Comparison of ENCODE assay signal across 1 cellular context in the genomic region with DNA sequence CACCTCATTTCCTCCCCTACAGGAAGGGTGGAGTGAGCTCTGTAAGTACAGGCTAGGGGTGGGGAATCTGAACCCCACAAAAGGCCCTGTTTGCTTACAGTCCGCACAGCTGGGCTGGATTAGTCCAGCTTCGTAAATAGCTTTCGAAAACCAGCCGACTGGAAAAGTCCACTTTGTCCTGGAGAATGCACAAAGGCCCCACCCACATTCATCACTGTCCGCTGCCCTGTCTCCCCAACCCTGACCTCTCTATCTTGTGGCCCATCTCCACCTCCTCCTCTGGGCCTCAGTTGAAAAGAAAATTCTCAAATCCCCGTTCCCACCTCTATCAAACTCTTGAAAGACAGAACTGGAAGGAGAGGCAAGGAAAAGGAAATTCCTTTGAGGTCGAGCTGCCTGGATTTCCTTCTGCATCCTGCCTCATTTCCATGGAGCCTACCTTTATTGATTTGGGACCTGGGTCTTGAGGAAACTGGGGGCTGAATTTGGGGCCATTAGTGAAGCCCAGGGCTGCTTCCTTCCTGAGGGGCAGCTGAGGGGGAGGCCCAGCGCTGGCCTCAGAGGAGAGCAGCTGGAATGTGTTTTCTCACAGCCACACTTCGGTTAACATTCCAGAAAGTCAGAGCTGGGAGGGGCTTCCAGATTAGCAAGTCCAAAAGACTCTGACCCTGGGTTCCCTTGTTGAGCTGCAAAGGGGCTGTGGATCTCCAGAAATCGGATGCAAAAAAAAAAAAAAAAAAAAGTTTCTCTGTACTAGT.
TF ChIP-seq lines count a peak whose summit lies in the region.

No MANE protein-coding gene starts in this region.

TF ChIP-seq in HepG2, 621 proteins besides CTCF, POLR2A, EP300 and RAD21 (continued from another document and continues in another):
- TF ChIP-seq, protein P1, sequence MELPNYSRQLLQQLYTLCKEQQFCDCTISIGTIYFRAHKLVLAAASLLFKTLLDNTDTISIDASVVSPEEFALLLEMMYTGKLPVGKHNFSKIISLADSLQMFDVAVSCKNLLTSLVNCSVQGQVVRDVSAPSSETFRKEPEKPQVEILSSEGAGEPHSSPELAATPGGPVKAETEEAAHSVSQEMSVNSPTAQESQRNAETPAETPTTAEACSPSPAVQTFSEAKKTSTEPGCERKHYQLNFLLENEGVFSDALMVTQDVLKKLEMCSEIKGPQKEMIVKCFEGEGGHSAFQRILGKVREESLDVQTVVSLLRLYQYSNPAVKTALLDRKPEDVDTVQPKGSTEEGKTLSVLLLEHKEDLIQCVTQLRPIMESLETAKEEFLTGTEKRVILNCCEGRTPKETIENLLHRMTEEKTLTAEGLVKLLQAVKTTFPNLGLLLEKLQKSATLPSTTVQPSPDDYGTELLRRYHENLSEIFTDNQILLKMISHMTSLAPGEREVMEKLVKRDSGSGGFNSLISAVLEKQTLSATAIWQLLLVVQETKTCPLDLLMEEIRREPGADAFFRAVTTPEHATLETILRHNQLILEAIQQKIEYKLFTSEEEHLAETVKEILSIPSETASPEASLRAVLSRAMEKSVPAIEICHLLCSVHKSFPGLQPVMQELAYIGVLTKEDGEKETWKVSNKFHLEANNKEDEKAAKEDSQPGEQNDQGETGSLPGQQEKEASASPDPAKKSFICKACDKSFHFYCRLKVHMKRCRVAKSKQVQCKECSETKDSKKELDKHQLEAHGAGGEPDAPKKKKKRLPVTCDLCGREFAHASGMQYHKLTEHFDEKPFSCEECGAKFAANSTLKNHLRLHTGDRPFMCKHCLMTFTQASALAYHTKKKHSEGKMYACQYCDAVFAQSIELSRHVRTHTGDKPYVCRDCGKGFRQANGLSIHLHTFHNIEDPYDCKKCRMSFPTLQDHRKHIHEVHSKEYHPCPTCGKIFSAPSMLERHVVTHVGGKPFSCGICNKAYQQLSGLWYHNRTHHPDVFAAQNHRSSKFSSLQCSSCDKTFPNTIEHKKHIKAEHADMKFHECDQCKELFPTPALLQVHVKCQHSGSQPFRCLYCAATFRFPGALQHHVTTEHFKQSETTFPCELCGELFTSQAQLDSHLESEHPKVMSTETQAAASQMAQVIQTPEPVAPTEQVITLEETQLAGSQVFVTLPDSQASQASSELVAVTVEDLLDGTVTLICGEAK (IDR thresholded peaks at IDR 0.05), result no peak
- TF ChIP-seq, protein P1 (CRISPR knock-in tag; IDR thresholded peaks at IDR 0.05), result peak; percentile 60; the same call in 1 of the 2 replicates
- TF ChIP-seq, protein P2, sequence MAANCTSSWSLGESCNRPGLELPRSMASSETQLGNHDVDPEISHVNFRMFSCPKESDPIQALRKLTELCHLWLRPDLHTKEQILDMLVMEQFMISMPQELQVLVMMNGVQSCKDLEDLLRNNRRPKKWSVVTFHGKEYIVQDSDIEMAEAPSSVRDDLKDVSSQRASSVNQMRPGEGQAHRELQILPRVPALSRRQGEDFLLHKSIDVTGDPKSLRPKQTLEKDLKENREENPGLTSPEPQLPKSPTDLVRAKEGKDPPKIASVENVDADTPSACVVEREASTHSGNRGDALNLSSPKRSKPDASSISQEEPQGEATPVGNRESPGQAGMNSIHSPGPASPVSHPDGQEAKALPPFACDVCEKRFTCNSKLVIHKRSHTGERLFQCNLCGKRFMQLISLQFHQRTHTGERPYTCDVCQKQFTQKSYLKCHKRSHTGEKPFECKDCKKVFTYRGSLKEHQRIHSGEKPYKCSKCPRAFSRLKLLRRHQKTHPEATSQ (CRISPR knock-in tag; IDR thresholded peaks at IDR 0.05; ENCODE audit: borderline replicate concordance), result no peak
- TF ChIP-seq THYN1 (CRISPR knock-in tag; IDR thresholded peaks at IDR 0.05; ENCODE audit: borderline replicate concordance, low read depth) (0 out of 2 replicates have a peak, but pooled peaks have one; percentile 10), ZNF343 (CRISPR knock-in tag; IDR thresholded peaks at IDR 0.05) (no peak), KLF11 (CRISPR knock-in tag; IDR thresholded peaks at IDR 0.05) (no peak), ARHGAP35 (CRISPR knock-in tag; IDR thresholded peaks at IDR 0.05; ENCODE audit: borderline replicate concordance) (no peak), HDAC1 (CRISPR knock-in tag; IDR thresholded peaks at IDR 0.05) (peak; percentile 39; the same call in 1 of the 2 replicates), KAT2B (IDR thresholded peaks at IDR 0.05; ENCODE audit: borderline replicate concordance, low read depth, low read length) (no peak), HDAC2 (CRISPR knock-in tag; IDR thresholded peaks at IDR 0.05) (peak; percentile 58), ETV5 (CRISPR knock-in tag; IDR thresholded peaks at IDR 0.05; ENCODE audit: borderline replicate concordance) (no peak; the same call in 1 of the 2 replicates), GATAD2A (CRISPR knock-in tag; IDR thresholded peaks at IDR 0.05) (peak; percentile 27), MAZ (IDR thresholded peaks at IDR 0.05; ENCODE audit: borderline replicate concordance, low read depth, low read length) (no peak), MAZ (CRISPR knock-in tag; IDR thresholded peaks at IDR 0.05; ENCODE audit: low read depth) (0 out of 2 replicates have a peak, but pooled peaks have one; percentile 17), GFI1 (CRISPR knock-in tag; IDR thresholded peaks at IDR 0.05; ENCODE audit: borderline replicate concordance) (peak; percentile 52; the same call in 1 of the 2 replicates), MED8 (CRISPR knock-in tag; IDR thresholded peaks at IDR 0.05; ENCODE audit: insufficient replicate concordance) (peak; percentile 51), NR3C1 (CRISPR knock-in tag; IDR thresholded peaks at IDR 0.05) (no peak), ZNF260 (CRISPR knock-in tag; IDR thresholded peaks at IDR 0.05; ENCODE audit: borderline replicate concordance, low read depth) (no peak)
- TF ChIP-seq, protein P3, sequence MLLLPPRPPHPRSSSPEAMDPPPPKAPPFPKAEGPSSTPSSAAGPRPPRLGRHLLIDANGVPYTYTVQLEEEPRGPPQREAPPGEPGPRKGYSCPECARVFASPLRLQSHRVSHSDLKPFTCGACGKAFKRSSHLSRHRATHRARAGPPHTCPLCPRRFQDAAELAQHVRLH (CRISPR knock-in tag; IDR thresholded peaks at IDR 0.05; ENCODE audit: borderline replicate concordance, low read depth), result peak; percentile 9; the same call in 1 of the 2 replicates
- TF ChIP-seq, protein P4, sequence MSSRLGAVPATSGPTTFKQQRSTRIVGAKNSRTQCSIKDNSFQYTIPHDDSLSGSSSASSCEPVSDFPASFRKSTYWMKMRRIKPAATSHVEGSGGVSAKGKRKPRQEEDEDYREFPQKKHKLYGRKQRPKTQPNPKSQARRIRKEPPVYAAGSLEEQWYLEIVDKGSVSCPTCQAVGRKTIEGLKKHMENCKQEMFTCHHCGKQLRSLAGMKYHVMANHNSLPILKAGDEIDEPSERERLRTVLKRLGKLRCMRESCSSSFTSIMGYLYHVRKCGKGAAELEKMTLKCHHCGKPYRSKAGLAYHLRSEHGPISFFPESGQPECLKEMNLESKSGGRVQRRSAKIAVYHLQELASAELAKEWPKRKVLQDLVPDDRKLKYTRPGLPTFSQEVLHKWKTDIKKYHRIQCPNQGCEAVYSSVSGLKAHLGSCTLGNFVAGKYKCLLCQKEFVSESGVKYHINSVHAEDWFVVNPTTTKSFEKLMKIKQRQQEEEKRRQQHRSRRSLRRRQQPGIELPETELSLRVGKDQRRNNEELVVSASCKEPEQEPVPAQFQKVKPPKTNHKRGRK (CRISPR knock-in tag; IDR thresholded peaks at IDR 0.05), result no peak
- TF ChIP-seq, protein P5, sequence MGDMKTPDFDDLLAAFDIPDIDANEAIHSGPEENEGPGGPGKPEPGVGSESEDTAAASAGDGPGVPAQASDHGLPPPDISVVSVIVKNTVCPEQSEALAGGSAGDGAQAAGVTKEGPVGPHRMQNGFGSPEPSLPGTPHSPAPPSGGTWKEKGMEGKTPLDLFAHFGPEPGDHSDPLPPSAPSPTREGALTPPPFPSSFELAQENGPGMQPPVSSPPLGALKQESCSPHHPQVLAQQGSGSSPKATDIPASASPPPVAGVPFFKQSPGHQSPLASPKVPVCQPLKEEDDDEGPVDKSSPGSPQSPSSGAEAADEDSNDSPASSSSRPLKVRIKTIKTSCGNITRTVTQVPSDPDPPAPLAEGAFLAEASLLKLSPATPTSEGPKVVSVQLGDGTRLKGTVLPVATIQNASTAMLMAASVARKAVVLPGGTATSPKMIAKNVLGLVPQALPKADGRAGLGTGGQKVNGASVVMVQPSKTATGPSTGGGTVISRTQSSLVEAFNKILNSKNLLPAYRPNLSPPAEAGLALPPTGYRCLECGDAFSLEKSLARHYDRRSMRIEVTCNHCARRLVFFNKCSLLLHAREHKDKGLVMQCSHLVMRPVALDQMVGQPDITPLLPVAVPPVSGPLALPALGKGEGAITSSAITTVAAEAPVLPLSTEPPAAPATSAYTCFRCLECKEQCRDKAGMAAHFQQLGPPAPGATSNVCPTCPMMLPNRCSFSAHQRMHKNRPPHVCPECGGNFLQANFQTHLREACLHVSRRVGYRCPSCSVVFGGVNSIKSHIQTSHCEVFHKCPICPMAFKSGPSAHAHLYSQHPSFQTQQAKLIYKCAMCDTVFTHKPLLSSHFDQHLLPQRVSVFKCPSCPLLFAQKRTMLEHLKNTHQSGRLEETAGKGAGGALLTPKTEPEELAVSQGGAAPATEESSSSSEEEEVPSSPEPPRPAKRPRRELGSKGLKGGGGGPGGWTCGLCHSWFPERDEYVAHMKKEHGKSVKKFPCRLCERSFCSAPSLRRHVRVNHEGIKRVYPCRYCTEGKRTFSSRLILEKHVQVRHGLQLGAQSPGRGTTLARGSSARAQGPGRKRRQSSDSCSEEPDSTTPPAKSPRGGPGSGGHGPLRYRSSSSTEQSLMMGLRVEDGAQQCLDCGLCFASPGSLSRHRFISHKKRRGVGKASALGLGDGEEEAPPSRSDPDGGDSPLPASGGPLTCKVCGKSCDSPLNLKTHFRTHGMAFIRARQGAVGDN (CRISPR knock-in tag; IDR thresholded peaks at IDR 0.05), result peak; percentile 74
- TF ChIP-seq, protein P6, sequence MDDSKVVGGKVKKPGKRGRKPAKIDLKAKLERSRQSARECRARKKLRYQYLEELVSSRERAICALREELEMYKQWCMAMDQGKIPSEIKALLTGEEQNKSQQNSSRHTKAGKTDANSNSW (CRISPR knock-in tag; IDR thresholded peaks at IDR 0.05; ENCODE audit: borderline replicate concordance), result no peak
- TF ChIP-seq, protein P7, sequence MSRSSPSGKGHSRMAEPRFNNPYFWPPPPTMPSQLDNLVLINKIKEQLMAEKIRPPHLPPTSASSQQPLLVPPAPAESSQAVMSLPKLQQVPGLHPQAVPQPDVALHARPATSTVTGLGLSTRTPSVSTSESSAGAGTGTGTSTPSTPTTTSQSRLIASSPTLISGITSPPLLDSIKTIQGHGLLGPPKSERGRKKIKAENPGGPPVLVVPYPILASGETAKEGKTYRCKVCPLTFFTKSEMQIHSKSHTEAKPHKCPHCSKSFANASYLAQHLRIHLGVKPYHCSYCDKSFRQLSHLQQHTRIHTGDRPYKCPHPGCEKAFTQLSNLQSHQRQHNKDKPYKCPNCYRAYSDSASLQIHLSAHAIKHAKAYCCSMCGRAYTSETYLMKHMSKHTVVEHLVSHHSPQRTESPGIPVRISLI (CRISPR knock-in tag; IDR thresholded peaks at IDR 0.05; ENCODE audit: borderline replicate concordance), result peak; percentile 62
- TF ChIP-seq, protein P8, sequence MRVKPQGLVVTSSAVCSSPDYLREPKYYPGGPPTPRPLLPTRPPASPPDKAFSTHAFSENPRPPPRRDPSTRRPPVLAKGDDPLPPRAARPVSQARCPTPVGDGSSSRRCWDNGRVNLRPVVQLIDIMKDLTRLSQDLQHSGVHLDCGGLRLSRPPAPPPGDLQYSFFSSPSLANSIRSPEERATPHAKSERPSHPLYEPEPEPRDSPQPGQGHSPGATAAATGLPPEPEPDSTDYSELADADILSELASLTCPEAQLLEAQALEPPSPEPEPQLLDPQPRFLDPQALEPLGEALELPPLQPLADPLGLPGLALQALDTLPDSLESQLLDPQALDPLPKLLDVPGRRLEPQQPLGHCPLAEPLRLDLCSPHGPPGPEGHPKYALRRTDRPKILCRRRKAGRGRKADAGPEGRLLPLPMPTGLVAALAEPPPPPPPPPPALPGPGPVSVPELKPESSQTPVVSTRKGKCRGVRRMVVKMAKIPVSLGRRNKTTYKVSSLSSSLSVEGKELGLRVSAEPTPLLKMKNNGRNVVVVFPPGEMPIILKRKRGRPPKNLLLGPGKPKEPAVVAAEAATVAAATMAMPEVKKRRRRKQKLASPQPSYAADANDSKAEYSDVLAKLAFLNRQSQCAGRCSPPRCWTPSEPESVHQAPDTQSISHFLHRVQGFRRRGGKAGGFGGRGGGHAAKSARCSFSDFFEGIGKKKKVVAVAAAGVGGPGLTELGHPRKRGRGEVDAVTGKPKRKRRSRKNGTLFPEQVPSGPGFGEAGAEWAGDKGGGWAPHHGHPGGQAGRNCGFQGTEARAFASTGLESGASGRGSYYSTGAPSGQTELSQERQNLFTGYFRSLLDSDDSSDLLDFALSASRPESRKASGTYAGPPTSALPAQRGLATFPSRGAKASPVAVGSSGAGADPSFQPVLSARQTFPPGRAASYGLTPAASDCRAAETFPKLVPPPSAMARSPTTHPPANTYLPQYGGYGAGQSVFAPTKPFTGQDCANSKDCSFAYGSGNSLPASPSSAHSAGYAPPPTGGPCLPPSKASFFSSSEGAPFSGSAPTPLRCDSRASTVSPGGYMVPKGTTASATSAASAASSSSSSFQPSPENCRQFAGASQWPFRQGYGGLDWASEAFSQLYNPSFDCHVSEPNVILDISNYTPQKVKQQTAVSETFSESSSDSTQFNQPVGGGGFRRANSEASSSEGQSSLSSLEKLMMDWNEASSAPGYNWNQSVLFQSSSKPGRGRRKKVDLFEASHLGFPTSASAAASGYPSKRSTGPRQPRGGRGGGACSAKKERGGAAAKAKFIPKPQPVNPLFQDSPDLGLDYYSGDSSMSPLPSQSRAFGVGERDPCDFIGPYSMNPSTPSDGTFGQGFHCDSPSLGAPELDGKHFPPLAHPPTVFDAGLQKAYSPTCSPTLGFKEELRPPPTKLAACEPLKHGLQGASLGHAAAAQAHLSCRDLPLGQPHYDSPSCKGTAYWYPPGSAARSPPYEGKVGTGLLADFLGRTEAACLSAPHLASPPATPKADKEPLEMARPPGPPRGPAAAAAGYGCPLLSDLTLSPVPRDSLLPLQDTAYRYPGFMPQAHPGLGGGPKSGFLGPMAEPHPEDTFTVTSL (CRISPR knock-in tag; IDR thresholded peaks at IDR 0.05; ENCODE audit: borderline replicate concordance), result peak; percentile 66; the same call in 1 of the 2 replicates
